Comparison of ENCODE assay signal across 18 cellular contexts in the genomic region with DNA sequence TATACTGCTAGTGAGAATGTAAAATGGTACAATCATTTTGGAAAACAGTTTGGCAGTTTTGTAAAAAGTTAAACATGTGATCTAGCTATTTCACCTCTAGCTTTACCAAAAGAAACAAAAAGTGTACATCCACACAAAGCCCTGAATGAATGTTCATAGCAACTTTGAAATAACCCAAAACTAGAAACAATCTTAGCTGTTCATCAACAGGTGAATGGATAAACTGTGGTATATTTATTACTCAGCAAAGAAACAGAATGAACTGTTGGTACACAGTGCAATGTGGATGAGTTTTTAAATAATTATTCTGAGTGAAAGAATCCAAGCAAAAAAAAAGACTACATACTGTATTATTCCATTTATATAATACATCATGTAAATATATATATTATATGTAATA. TPM values are rescaled to one million over a fixed set of nuclear protein-coding genes. Genes with fewer than 3 reads are reported as not detected.
DNase-seq lines count a peak whose midpoint lies in the region; ATAC-seq and TF ChIP-seq lines count a peak whose summit lies in the region.
"Had no signal": no experiment of that assay in that cellular context is flagged by ENCODE, and none has a peak within 500 bp of the region (broad histone marks: within the 10 kb centered on the region; RNA-seq: fewer than 3 reads in every experiment).

No MANE protein-coding gene starts in this region.

- peak overlapping the region; percentile 18 for H3K27ac Mint-ChIP-seq in activated T-cell treated with anti-CD3 and anti-CD28 coated beads, Interleukin-2, amount 50 U/mL, for 24 hours
- no peak overlapping the region for H3K27ac Mint-ChIP-seq in activated T-helper 17 cell treated with anti-CD3 and anti-CD28 coated beads, Interleukin-2, amount 50 U/mL, for 72 hours
- H3K27ac Mint-ChIP-seq: B cell had no signal

- H3K4me3 Mint-ChIP-seq in activated T-cell treated with anti-CD3 and anti-CD28 coated beads, Interleukin-2, amount 50 U/mL, for 24 hours: no peak overlapping the region
- H3K4me3 Mint-ChIP-seq in activated T-helper 17 cell treated with anti-CD3 and anti-CD28 coated beads, Interleukin-2, amount 50 U/mL, for 72 hours: no peak overlapping the region
- H3K4me3 Mint-ChIP-seq: B cell; CD8-positive, alpha-beta T cell had no signal

- peaks cover 48% of the 10 kb centered on the region for H3K36me3 Mint-ChIP-seq in activated T-cell treated with anti-CD3 and anti-CD28 coated beads, Interleukin-2, amount 50 U/mL, for 24 hours (ENCODE audit: low read depth)
- peaks cover 25% of the 10 kb centered on the region for H3K36me3 Mint-ChIP-seq in activated T-helper 17 cell treated with anti-CD3 and anti-CD28 coated beads, Interleukin-2, amount 50 U/mL, for 72 hours (ENCODE audit: low read depth)

- H3K36me3 ChIP-seq in DND-41 (ENCODE audit: insufficient read depth, low read length) (peaks cover 11% of the 10 kb centered on the region; the same call in 1 of the 2 replicates), thyroid gland (peaks cover under 1 to 3% of the 10 kb centered on the region in 2 donors)

- H3K9ac ChIP-seq in DND-41 (ENCODE audit: low read depth, low read length): no peak overlapping the region
- H3K9ac ChIP-seq: BLaER1 treated with 17β-estradiol and CSF1 and Interleukin-3, amounts not matched to agents 10 nM and 100 nM had no signal

- TF ChIP-seq CTCF in DND-41 (IDR thresholded peaks at IDR 0.05; ENCODE audit: borderline replicate concordance, extremely low read depth, low read length, poor library complexity, severe bottlenecking): no peak
- no peak for TF ChIP-seq CTCF in thyroid gland (IDR thresholded peaks at IDR 0.05)

- no peak overlapping the region for H3K4me3 ChIP-seq in DND-41 (ENCODE audit: low read depth in 1 of 2, low read length in 2 of 2)
- no peak overlapping the region for H3K4me3 ChIP-seq in thyroid gland (replicated peaks in 1 of 3)
- H3K4me3 ChIP-seq: BLaER1 treated with 17β-estradiol and CSF1 and Interleukin-3, amounts not matched to agents 10 nM and 100 nM; GM12878 had no signal

- peaks cover 40% of the 10 kb centered on the region for H3K4me1 ChIP-seq in DND-41 (ENCODE audit: insufficient read depth, low read length)
- peaks cover 40 to 42% of the 10 kb centered on the region in 2 donors for H3K4me1 ChIP-seq in thyroid gland

- H3K79me2 ChIP-seq in DND-41 (ENCODE audit: insufficient read depth, low read length): 0 out of 2 replicates have a peak, but pooled peaks cover 2% of the 10 kb centered on the region

- ATAC-seq in DND-41 (ENCODE audit: insufficient read depth, low read depth): no peak
- ATAC-seq in activated T-helper 17 cell treated with anti-CD3 and anti-CD28 coated beads, Interleukin-2, amount 50 U/mL, for 72 hours (replicated peaks): peak; percentile 59
- ATAC-seq: CD8-positive, alpha-beta T cell; GM12878; HCT116; HepG2 had no signal

- H3K9me3 ChIP-seq in DND-41 (ENCODE audit: insufficient read depth, low read length, severe bottlenecking) (no peaks in the 10 kb centered on the region), thyroid gland (no peaks in the 10 kb centered on the region)

- H3K4me2 ChIP-seq in DND-41 (ENCODE audit: insufficient read depth, low read length): no peak overlapping the region
- H3K4me2 ChIP-seq: BLaER1 treated with 17β-estradiol and CSF1 and Interleukin-3, amounts not matched to agents 10 nM and 100 nM had no signal

- intact Hi-C loops in thyroid gland (cut with DNase I): no loop called here

- no peak for TF ChIP-seq POLR2A in thyroid gland (IDR thresholded peaks at IDR 0.05)

- H3K27ac ChIP-seq in DND-41 (ENCODE audit: low read length) (peak overlapping the region; percentile 11; the same call in 1 of the 2 replicates), thyroid gland (peak overlapping the region in 2 of 3 donors; percentile 74 to 76)
- H3K27ac ChIP-seq: BLaER1 treated with 17β-estradiol and CSF1 and Interleukin-3, amounts not matched to agents 10 nM and 100 nM had no signal

- H3K27me3 ChIP-seq in DND-41 (ENCODE audit: insufficient read depth, low read length, poor library complexity) (no peaks in the 10 kb centered on the region), thyroid gland (no peaks in the 10 kb centered on the region)

- DNase-seq in activated T-cell treated with anti-CD3 and anti-CD28 coated beads, Interleukin-2, amount 50 U/mL, for 24 hours: no peak
- no peak for DNase-seq in activated T-cell treated with anti-CD3 and anti-CD28 coated beads for 4 hours
- DNase-seq in DND-41: no peak
- no peak for DNase-seq in thyroid gland
- DNase-seq in NCI-H226: no peak
- no peak for DNase-seq in NCI-H82 treated with DMSO at 0.1 percent for 48 hours (lab: John Stamatoyannopoulos, UW; ENCODE audit: unreplicated experiment)
- DNase-seq: Calu3; CD8-positive, alpha-beta T cell; DMS79 treated with DMSO at 0.1 percent for 48 hours; EL; GOT3; H7 had no signal

- H4K20me1 ChIP-seq in DND-41 (ENCODE audit: insufficient read depth, low read length): no peaks in the 10 kb centered on the region

- no peaks in the 10 kb centered on the region for H3K27me3 Mint-ChIP-seq in activated T-cell treated with anti-CD3 and anti-CD28 coated beads, Interleukin-2, amount 50 U/mL, for 24 hours
- no peaks in the 10 kb centered on the region for H3K27me3 Mint-ChIP-seq in activated T-helper 17 cell treated with anti-CD3 and anti-CD28 coated beads, Interleukin-2, amount 50 U/mL, for 72 hours
- H3K27me3 Mint-ChIP-seq: B cell had no signal

- H3K4me1 Mint-ChIP-seq in activated T-cell treated with anti-CD3 and anti-CD28 coated beads, Interleukin-2, amount 50 U/mL, for 24 hours (ENCODE audit: low read depth): peaks cover 28% of the 10 kb centered on the region
- peaks cover 23% of the 10 kb centered on the region for H3K4me1 Mint-ChIP-seq in activated T-helper 17 cell treated with anti-CD3 and anti-CD28 coated beads, Interleukin-2, amount 50 U/mL, for 72 hours

- H3K9me3 Mint-ChIP-seq in activated T-cell treated with anti-CD3 and anti-CD28 coated beads, Interleukin-2, amount 50 U/mL, for 24 hours: peaks cover 13% of the 10 kb centered on the region
- no peaks in the 10 kb centered on the region for H3K9me3 Mint-ChIP-seq in activated T-helper 17 cell treated with anti-CD3 and anti-CD28 coated beads, Interleukin-2, amount 50 U/mL, for 72 hours

- no peak overlapping the region for H2AFZ ChIP-seq in DND-41 (ENCODE audit: low read depth, low read length)

RNA-seq across cellular contexts. Expression of a gene that starts 36.3 kb away (rescaled TPM):
- 10 to 100 TPM; 29.4 to 67.7 TPM for total RNA-seq in activated T-helper 17 cell treated with anti-CD3 and anti-CD28 coated beads, Interleukin-2, amount 50 U/mL, for 72 hours
- total RNA-seq in thyroid gland: 100 to 1,000 TPM in 2 of 4 donors, 10 to 100 TPM in 2; 58.3 to 135 (median 109) TPM
